24 cellular contexts compared by ENCODE assay signal in genomic region chr10:56679578-56679977, GRCh38.
"Had no signal": no experiment of that assay in that cellular context is flagged by ENCODE, and none has a peak within 500 bp of the region (broad histone marks: within the 10 kb centered on the region; RNA-seq: fewer than 3 reads in every experiment).

No MANE protein-coding gene starts in this region.

- H3K9me3 ChIP-seq: colonic mucosa, lower lobe of right lung, mucosa of descending colon had no signal

- DNase-seq: colonic mucosa; cortex of kidney; effector CD8-positive, alpha-beta T cell; effector memory CD8-positive, alpha-beta T cell; endodermal cell; heart left ventricle; hypothalamus; immature natural killer cell; islet precursor cell; kidney; kidney glomerular epithelial cell; left cardiac atrium; left lung; left ventricle myocardium superior; lower lobe of right lung; mesenchymal stem cell; mucosa of descending colon; naive B cell had no signal

- H3K27me3 ChIP-seq: colonic mucosa, esophagus muscularis mucosa, foreskin keratinocyte, gastroesophageal sphincter, heart left ventricle, hepatocyte, left lung had no signal

- H3K27ac ChIP-seq: colonic mucosa, esophagus muscularis mucosa, foreskin keratinocyte, gastroesophageal sphincter, heart left ventricle, hepatocyte, left lung, lower lobe of right lung had no signal

- FAIRE-seq: endometrium, frontal cortex, kidney had no signal

- H3K36me3 ChIP-seq: colonic mucosa, esophagus muscularis mucosa, gastroesophageal sphincter, heart left ventricle, left lung, lower lobe of right lung had no signal

- H3K4me3 ChIP-seq: colonic mucosa, esophagus muscularis mucosa, gastroesophageal sphincter, heart left ventricle, hepatocyte, left lung, lower lobe of right lung, mucosa of descending colon had no signal

- H3K4me1 ChIP-seq: colonic mucosa, esophagus muscularis mucosa, foreskin keratinocyte, gastroesophageal sphincter, heart left ventricle, left lung, lower lobe of right lung had no signal
